Comparison of ENCODE assay signal across 16 cellular contexts in genomic region chr10:100245484-100246220, GRCh38. TPM values are rescaled to one million over a fixed set of nuclear protein-coding genes. Genes with fewer than 3 reads are reported as not detected.
A peak's percentile ranks its signal among the peaks of the same experiment; 100 is the strongest.
DNase-seq lines count a peak whose midpoint lies in the region; ATAC-seq and TF ChIP-seq lines count a peak whose summit lies in the region.
"Had no signal": no experiment of that assay in that cellular context is flagged by ENCODE, and none has a peak within 500 bp of the region (broad histone marks: within the 10 kb centered on the region; RNA-seq: fewer than 3 reads in every experiment).

No MANE protein-coding gene starts in this region.

- H3K36me3 ChIP-seq in IMR-90 (ENCODE audit: control insufficient read depth, insufficient read depth, low read length) (peaks cover 21% of the 10 kb centered on the region), trophoblast cell (ENCODE audit: control insufficient read depth in 1 of 2, insufficient read depth in 2 of 2, low read length in 2 of 2) (peaks cover 13 to 19% of the 10 kb centered on the region in 2 experiments), tibial artery (peaks cover 56 to 98% (median 70%) of the 10 kb centered on the region in 3 donors)

- H3K18ac ChIP-seq in IMR-90 (ENCODE audit: low read depth, low read length) (no peak overlapping the region), trophoblast cell (ENCODE audit: low read length) (no peak overlapping the region)

- no peaks in the 10 kb centered on the region for H3K9me1 ChIP-seq in IMR-90 (ENCODE audit: insufficient read depth, low read length)

- TF ChIP-seq CTCF in IMR-90 (conservative IDR thresholded peaks at IDR 0.05; ENCODE audit: low read depth, low read length) (no peak), tibial artery (IDR thresholded peaks at IDR 0.05) (no peak)

- H3K27ac Mint-ChIP-seq in activated naive CD8-positive, alpha-beta T cell treated with anti-CD3 and anti-CD28 coated beads for 36 hours: no peak overlapping the region
- H3K27ac Mint-ChIP-seq: CD8-positive, alpha-beta T cell had no signal

- H3K4me1 ChIP-seq in IMR-90 (ENCODE audit: control insufficient read depth, insufficient read depth, low read length): no peaks in the 10 kb centered on the region
- no peaks in the 10 kb centered on the region for H3K4me1 ChIP-seq in trophoblast cell (ENCODE audit: control insufficient read depth in 1 of 2, insufficient read depth in 2 of 2, low read length in 2 of 2)
- H3K4me1 ChIP-seq in tibial artery: no peaks in the 10 kb centered on the region
- H3K4me1 ChIP-seq: BLaER1 had no signal

- H4K12ac ChIP-seq in trophoblast cell (ENCODE audit: low read depth, low read length): no peak overlapping the region

- no peak overlapping the region for H4K91ac ChIP-seq in IMR-90 (ENCODE audit: insufficient read depth, low read depth, low read length)
- no peak overlapping the region for H4K91ac ChIP-seq in trophoblast cell (ENCODE audit: low read depth, low read length)

- H4K5ac ChIP-seq in IMR-90 (ENCODE audit: low read depth, low read length): no peak overlapping the region

- no TSS peak for BruUV-seq in IMR-90 (replicated peaks; lab: Mats Ljungman, UMichigan)

- no peak overlapping the region for H2BK15ac ChIP-seq in IMR-90 (ENCODE audit: low read depth, low read length)

- H2BK5ac ChIP-seq in IMR-90 (ENCODE audit: low read depth, low read length, poor library complexity, severe bottlenecking) (no peak overlapping the region), trophoblast cell (ENCODE audit: low read depth, low read length, poor library complexity) (no peak overlapping the region)

- H3K23ac ChIP-seq in IMR-90 (ENCODE audit: low read depth, low read length): no peak overlapping the region
- H3K23ac ChIP-seq in trophoblast cell (ENCODE audit: low read length): no peak overlapping the region

- H2AK5ac ChIP-seq in IMR-90 (ENCODE audit: low read depth, low read length): no peak overlapping the region
- H2AK5ac ChIP-seq in trophoblast cell (ENCODE audit: low read length): no peak overlapping the region

- H3K14ac ChIP-seq in IMR-90 (replicated peaks; ENCODE audit: low read depth, low read length): no peak overlapping the region
- no peak overlapping the region for H3K14ac ChIP-seq in trophoblast cell (ENCODE audit: low read length)

- no peaks in the 10 kb centered on the region for H3K9me3 Mint-ChIP-seq in activated naive CD8-positive, alpha-beta T cell treated with anti-CD3 and anti-CD28 coated beads for 36 hours
- H3K9me3 Mint-ChIP-seq: CD8-positive, alpha-beta T cell had no signal

- ATAC-seq in IMR-90 (ENCODE audit: low read depth) (peak; percentile 69), HG03039 (IDR thresholded peaks at IDR 0.05; ENCODE audit: unreplicated experiment) (no peak)
- ATAC-seq: CD8-positive, alpha-beta T cell; HepG2 had no signal

- H3K4ac ChIP-seq in IMR-90 (ENCODE audit: low read depth, low read length): no peak overlapping the region
- no peak overlapping the region for H3K4ac ChIP-seq in trophoblast cell (ENCODE audit: low read depth, low read length)

- H3K79me1 ChIP-seq in IMR-90 (ENCODE audit: low read depth in 1 of 2, low read length in 2 of 2): no peaks in the 10 kb centered on the region; a peak in 1 of 4 replicates
- H3K79me1 ChIP-seq in trophoblast cell (ENCODE audit: low read length): no peaks in the 10 kb centered on the region

- POLR2A ChIA-PET in IMR-90 (lab: Charles Lee; ENCODE audit: unreplicated experiment): no interaction called here

- no CpG with 5 or more reads among the region's 5 CpGs for WGBS in IMR-90 (ENCODE audit: extremely low coverage in 2 of 2, insufficient read length in 1 of 2), 2 experiments
- WGBS in trophoblast cell (ENCODE audit: extremely low coverage, insufficient coverage, insufficient read length): no CpG with 5 or more reads among the region's 5 CpGs

- H3K36me3 Mint-ChIP-seq in activated naive CD8-positive, alpha-beta T cell treated with anti-CD3 and anti-CD28 coated beads for 36 hours: peaks cover 16% of the 10 kb centered on the region

- no peak overlapping the region for H2BK20ac ChIP-seq in IMR-90 (ENCODE audit: low read depth, low read length)

- H3K9me3 ChIP-seq in IMR-90 (ENCODE audit: control insufficient read depth, insufficient read depth, low read length) (no peaks in the 10 kb centered on the region), trophoblast cell (ENCODE audit: insufficient read depth, low read depth, low read length) (no peaks in the 10 kb centered on the region), tibial artery (no peaks in the 10 kb centered on the region)
- H3K9me3 ChIP-seq: BLaER1, MG63 had no signal

- H3K56ac ChIP-seq in IMR-90 (ENCODE audit: extremely low read depth, insufficient read depth, low read length): no peak overlapping the region

- in situ Hi-C loops in IMR-90 (cut with MboI; ENCODE audit: low sequenced_read_pairs): no loop called here

- H3K27me3 ChIP-seq in IMR-90 (ENCODE audit: control insufficient read depth, insufficient read depth, low read length) (no peaks in the 10 kb centered on the region), trophoblast cell (ENCODE audit: insufficient read depth, low read length) (no peaks in the 10 kb centered on the region), tibial artery (no peaks in the 10 kb centered on the region)
- H3K27me3 ChIP-seq: BLaER1, MG63 had no signal

- no peak overlapping the region for H2BK12ac ChIP-seq in trophoblast cell (ENCODE audit: low read length)

- no peaks in the 10 kb centered on the region for H3K27me3 Mint-ChIP-seq in activated naive CD8-positive, alpha-beta T cell treated with anti-CD3 and anti-CD28 coated beads for 36 hours

- H4K8ac ChIP-seq in IMR-90 (ENCODE audit: low read depth in 2 of 2, low read length in 2 of 2) (no peak overlapping the region), trophoblast cell (ENCODE audit: low read depth, low read length) (no peak overlapping the region)

- H3K4me3 ChIP-seq in IMR-90 (ENCODE audit: insufficient read depth, low read depth, low read length) (no peak overlapping the region), trophoblast cell (ENCODE audit: low read depth, low read length) (no peak overlapping the region), tibial artery (no peak overlapping the region)
- H3K4me3 ChIP-seq: BLaER1, MG63 had no signal

- CTCF ChIA-PET in IMR-90 (lab: Yijun Ruan, JAX): no interaction called here

- TF ChIP-seq POLR2A in IMR-90 (IDR thresholded peaks at IDR 0.05; ENCODE audit: low read depth, low read length): no peak

- H2AK9ac ChIP-seq in IMR-90 (replicated peaks; ENCODE audit: low read depth, low read length, poor library complexity): no peak overlapping the region

- no peak overlapping the region for H3K4me2 ChIP-seq in IMR-90 (ENCODE audit: low read depth, low read length)
- no peak overlapping the region for H3K4me2 ChIP-seq in trophoblast cell (ENCODE audit: low read length)
- H3K4me2 ChIP-seq: BLaER1 had no signal

- no peak overlapping the region for H3K4me3 Mint-ChIP-seq in activated naive CD8-positive, alpha-beta T cell treated with anti-CD3 and anti-CD28 coated beads for 36 hours
- H3K4me3 Mint-ChIP-seq: CD8-positive, alpha-beta T cell had no signal

- no peak overlapping the region for H2BK120ac ChIP-seq in IMR-90 (ENCODE audit: low read depth, low read length)
- H2BK120ac ChIP-seq in trophoblast cell (ENCODE audit: insufficient read depth, low read length, poor library complexity): no peak overlapping the region

- intact Hi-C loops in IMR-90 (cut with micrococcal nuclease) (no loop called here), tibial artery (cut with DNase I; ENCODE audit: low total_unique reads) (no loop called here)

- H3K4me1 Mint-ChIP-seq in activated naive CD8-positive, alpha-beta T cell treated with anti-CD3 and anti-CD28 coated beads for 36 hours: peaks cover under 1% of the 10 kb centered on the region

- H3K27ac ChIP-seq in IMR-90 (ENCODE audit: insufficient read depth, low read length): no peak overlapping the region
- no peak overlapping the region for H3K27ac ChIP-seq in trophoblast cell (ENCODE audit: low read depth, low read length)
- H3K27ac ChIP-seq in tibial artery: no peak overlapping the region
- H3K27ac ChIP-seq: BLaER1 had no signal

- peak; percentile 33 for DNase-seq in IMR-90
- peak; percentile 80 for DNase-seq in amniotic epithelial cell (ENCODE audit: low read depth)
- DNase-seq in iris pigment epithelial cell (ENCODE audit: low read depth): peak; percentile 57
- DNase-seq in trophoblast cell: peak; percentile 6 to 47
- DNase-seq in SHP77 treated with DMSO at 0.1 percent for 48 hours (lab: John Stamatoyannopoulos, UW): no peak
- DNase-seq in activated naive CD8-positive, alpha-beta T cell treated with anti-CD3 and anti-CD28 coated beads for 36 hours: no peak
- no peak for DNase-seq in tibial artery
- DNase-seq: CD8-positive, alpha-beta T cell; MG63; NCI-H1048; NCI-H1436; NCI-H1930; NCI-H526 had no signal

- H3K9ac ChIP-seq in IMR-90 (ENCODE audit: low read depth, low read length): no peak overlapping the region
- H3K9ac ChIP-seq in trophoblast cell (ENCODE audit: low read length): no peak overlapping the region
- H3K9ac ChIP-seq: BLaER1 had no signal

- no peaks in the 10 kb centered on the region for H4K20me1 ChIP-seq in IMR-90 (ENCODE audit: insufficient read depth, low read length)
- H4K20me1 ChIP-seq: BLaER1 had no signal

- dilution Hi-C loops in IMR-90 (cut with HindIII; ENCODE audit: low sequenced_read_pairs, unreplicated experiment): no loop called here

- H3K79me2 ChIP-seq in trophoblast cell (ENCODE audit: control insufficient read depth, insufficient read depth, low read length, poor library complexity): no peaks in the 10 kb centered on the region

- TF ChIP-seq RAD21 in IMR-90 (IDR thresholded peaks at IDR 0.05; ENCODE audit: low read length): no peak

- H2AFZ ChIP-seq in IMR-90 (replicated peaks; ENCODE audit: low read length, poor library complexity): no peak overlapping the region
- H2AFZ ChIP-seq in trophoblast cell (ENCODE audit: insufficient read depth, low read length, poor library complexity): no peak overlapping the region

RNA-seq across cellular contexts. Expression of gene CHUK, which starts 16.3 kb away (rescaled TPM):
- 21.7 and 33.6 TPM in 2 replicates for total RNA-seq in IMR-90 (2012; rRNA removed)
- polyA plus RNA-seq in IMR-90 (2012; rRNA removed): 8.7 and 11.2 TPM in 2 replicates
- polyA plus RNA-seq in IMR-90 (2012; cell fraction: cytosol; rRNA removed): 1.7 and 2.5 TPM in 2 replicates
- polyA plus RNA-seq in IMR-90 (2012; cell fraction: nucleus; rRNA removed; ENCODE audit: low replicate concordance): 2.0 and 11.0 TPM in 2 replicates
- 12.7 and 12.8 TPM in 2 replicates for polyA plus RNA-seq in trophoblast cell (2013)
- 10 to 100 TPM; 35.5 to 37.8 TPM for total RNA-seq in activated naive CD8-positive, alpha-beta T cell treated with anti-CD3 and anti-CD28 coated beads for 36 hours

RNA-seq across cellular contexts. Expression of gene CWF19L1, which starts 21.8 kb away (rescaled TPM):
- total RNA-seq in IMR-90 (2012; rRNA removed): 26.7 and 30.8 TPM in 2 replicates
- 8.8 and 10.2 TPM in 2 replicates for polyA plus RNA-seq in IMR-90 (2012; rRNA removed)
- polyA plus RNA-seq in IMR-90 (2012; cell fraction: cytosol; rRNA removed): 2.0 and 4.1 TPM in 2 replicates
- polyA plus RNA-seq in IMR-90 (2012; cell fraction: nucleus; rRNA removed; ENCODE audit: low replicate concordance): 5.1 and 17.4 TPM in 2 replicates
- polyA plus RNA-seq in trophoblast cell (2013): 13.6 and 14.2 TPM in 2 replicates
- total RNA-seq in activated naive CD8-positive, alpha-beta T cell treated with anti-CD3 and anti-CD28 coated beads for 36 hours: 10 to 100 TPM; 53.6 to 55.0 TPM

RNA-seq across cellular contexts. Expression of gene BLOC1S2, which starts 40.8 kb away (rescaled TPM):
- total RNA-seq in IMR-90 (2012; rRNA removed): 26.0 and 49.4 TPM in 2 replicates
- 24.3 and 28.9 TPM in 2 replicates for polyA plus RNA-seq in IMR-90 (2012; rRNA removed)
- 14.4 and 15.8 TPM in 2 replicates for polyA plus RNA-seq in IMR-90 (2012; cell fraction: cytosol; rRNA removed)
- polyA plus RNA-seq in IMR-90 (2012; cell fraction: nucleus; rRNA removed; ENCODE audit: low replicate concordance): 3.7 and 14.4 TPM in 2 replicates
- 48.0 and 49.6 TPM in 2 replicates for polyA plus RNA-seq in trophoblast cell (2013)
- 10 to 100 TPM; 57.1 to 62.6 TPM for total RNA-seq in activated naive CD8-positive, alpha-beta T cell treated with anti-CD3 and anti-CD28 coated beads for 36 hours

RNA-seq across cellular contexts. Expression of gene ERLIN1, which starts 59.8 kb away (rescaled TPM):
- total RNA-seq in IMR-90 (2012; rRNA removed): 33.9 and 35.8 TPM in 2 replicates
- 28.1 and 31.5 TPM in 2 replicates for polyA plus RNA-seq in IMR-90 (2012; rRNA removed)
- polyA plus RNA-seq in IMR-90 (2012; cell fraction: cytosol; rRNA removed): 10.2 TPM in 2 replicates
- 2.6 and 11.4 TPM in 2 replicates for polyA plus RNA-seq in IMR-90 (2012; cell fraction: nucleus; rRNA removed; ENCODE audit: low replicate concordance)
- 37.1 and 37.9 TPM in 2 replicates for polyA plus RNA-seq in trophoblast cell (2013)
- total RNA-seq in activated naive CD8-positive, alpha-beta T cell treated with anti-CD3 and anti-CD28 coated beads for 36 hours: 10 to 100 TPM; 19.6 to 21.4 TPM

Comparison
In these comparisons a context has a peak if more than half of its experiments do, and no peak if none do; other contexts are left out.
1. DNase-seq: peak in IMR-90 (single experiment), amniotic epithelial cell (single experiment), iris pigment epithelial cell (single experiment) and trophoblast cell (2 of 2); none in SHP77 treated with DMSO at 0.1 percent for 48 hours (single experiment), activated naive CD8-positive, alpha-beta T cell treated with anti-CD3 and anti-CD28 coated beads for 36 hours (single experiment) and tibial artery (0 of 2).